In genomic region chr4:60879135-60879701, GRCh38 we compare ENCODE assay signal across 26 cellular contexts.
"Had no signal": no experiment of that assay in that cellular context is flagged by ENCODE, and none has a peak within 500 bp of the region (broad histone marks: within the 10 kb centered on the region; RNA-seq: fewer than 3 reads in every experiment).

No MANE protein-coding gene starts in this region.

- H3K4me3 Mint-ChIP-seq: immature natural killer cell; memory B cell; mesothelial cell of epicardium; naive B cell; naive thymus-derived CD4-positive, alpha-beta T cell had no signal

- H3K27ac ChIP-seq: hepatocyte, left lung, left ventricle myocardium inferior, lower lobe of right lung had no signal

- H3K79me2 ChIP-seq: hepatocyte had no signal

- H3K27me3 Mint-ChIP-seq: memory B cell; naive B cell; naive thymus-derived CD4-positive, alpha-beta T cell had no signal

- H3K4me1 Mint-ChIP-seq: immature natural killer cell; memory B cell; naive B cell; naive thymus-derived CD4-positive, alpha-beta T cell had no signal

- H3K4me1 ChIP-seq: left lung, left ventricle myocardium inferior, lower lobe of right lung had no signal

- H2AFZ ChIP-seq: hepatocyte had no signal

- H3K4me3 ChIP-seq: hepatocyte, left lung, left ventricle myocardium inferior, lower lobe of right lung, lung, mucosa of descending colon had no signal

- H3K9me3 ChIP-seq: mucosa of descending colon had no signal

- ATAC-seq: left cardiac atrium; left colon; left lobe of liver; left lung; left ventricle myocardium superior; lower lobe of right lung; mucosa of descending colon; naive thymus-derived CD4-positive, alpha-beta T cell had no signal

- H3K27ac Mint-ChIP-seq: immature natural killer cell; memory B cell; mesothelial cell of epicardium; naive B cell; naive thymus-derived CD4-positive, alpha-beta T cell had no signal

- H3K4me2 ChIP-seq: hepatocyte had no signal

- DNase-seq: hippocampal formation; hypothalamus; immature natural killer cell; islet precursor cell; kidney; kidney glomerular epithelial cell; left cardiac atrium; left colon; left lung; left ventricle myocardium inferior; left ventricle myocardium superior; lower lobe of right lung; mammary epithelial cell; mesenchymal stem cell; mesendoderm; midbrain; mucosa of descending colon; naive B cell; naive thymus-derived CD4-positive, alpha-beta T cell had no signal

- FAIRE-seq: islet of Langerhans, keratinocyte, kidney had no signal

- H3K36me3 Mint-ChIP-seq: immature natural killer cell; memory B cell; naive B cell; naive thymus-derived CD4-positive, alpha-beta T cell had no signal

- H3K27me3 ChIP-seq: hepatocyte, left lung had no signal

- H3K36me3 ChIP-seq: left lung, left ventricle myocardium inferior, lower lobe of right lung had no signal
